In genomic region chr4:121869841-121870822, GRCh38 we compare ENCODE assay signal across 1 cellular context.
TF ChIP-seq lines count a peak whose summit lies in the region.

TSS of gene BBS7 (minus strand) at chr4:121870474. CDS start at chr4:121870313, 161 bp downstream.

TF ChIP-seq in K562, 482 proteins besides CTCF, POLR2A, EP300 and RAD21 (continued from another document and continues in another):
- TF ChIP-seq REST (CRISPR knock-in tag; IDR thresholded peaks at IDR 0.05; ENCODE audit: low read depth): peak; percentile 19; the same call in 1 of the 2 replicates
- peak; percentile 80 for TF ChIP-seq JUND (IDR thresholded peaks at IDR 0.05; ENCODE audit: borderline replicate concordance, low read depth, low read length)
- TF ChIP-seq JUND (tag; IDR thresholded peaks at IDR 0.05; ENCODE audit: borderline replicate concordance, low read depth, low read length): peak; percentile 35; the same call in 1 of the 3 replicates
- no peak for TF ChIP-seq MYC (IDR thresholded peaks at IDR 0.05; ENCODE audit: low read depth, low read length)
- peak; percentile 30; the same call in 1 of the 2 replicates for TF ChIP-seq MYC (CRISPR knock-in tag; IDR thresholded peaks at IDR 0.05; ENCODE audit: borderline replicate concordance, low read depth)
- peak; percentile 66 for TF ChIP-seq L3MBTL2 (IDR thresholded peaks at IDR 0.05)
- TF ChIP-seq RBM17 (IDR thresholded peaks at IDR 0.05; ENCODE audit: borderline replicate concordance, low read depth, low read length): no peak
- TF ChIP-seq PKNOX1 (IDR thresholded peaks at IDR 0.05): peak; percentile 80
- TF ChIP-seq SMC3 (conservative IDR thresholded peaks at IDR 0.05; ENCODE audit: insufficient read depth, low read depth, low read length): 0 out of 2 replicates have a peak, but pooled peaks have one; percentile 2
- TF ChIP-seq ATF7 (IDR thresholded peaks at IDR 0.05): peak; percentile 95
- TF ChIP-seq ZNF124 (CRISPR knock-in tag; IDR thresholded peaks at IDR 0.05): no peak
- peak; percentile 81 for TF ChIP-seq POLR2AphosphoS5 (IDR thresholded peaks at IDR 0.05; ENCODE audit: control insufficient read depth, insufficient read depth, low read depth, low read length)
- TF ChIP-seq MAZ (CRISPR knock-in tag; conservative IDR thresholded peaks at IDR 0.05 in 1 of 2, IDR thresholded peaks at IDR 0.05 in 1 of 2): peak in 1 of 2 experiments; percentile 62; a peak in 2 of 4 replicates
- no peak for TF ChIP-seq DNMT1 (IDR thresholded peaks at IDR 0.05)
- TF ChIP-seq ZBTB43 (CRISPR knock-in tag; IDR thresholded peaks at IDR 0.05): no peak
- TF ChIP-seq TFAM (CRISPR knock-in tag; conservative IDR thresholded peaks at IDR 0.05): no peak
- TF ChIP-seq ZNF277 (CRISPR knock-in tag; IDR thresholded peaks at IDR 0.05; ENCODE audit: borderline replicate concordance): no peak
- no peak for TF ChIP-seq ZNF699 (CRISPR knock-in tag; IDR thresholded peaks at IDR 0.05; ENCODE audit: insufficient replicate concordance)
- TF ChIP-seq TCF7 (IDR thresholded peaks at IDR 0.05; ENCODE audit: borderline replicate concordance): peak; percentile 23; the same call in 1 of the 2 replicates
- TF ChIP-seq NRF1 (conservative IDR thresholded peaks at IDR 0.05 in 1 of 2, IDR thresholded peaks at IDR 0.05 in 1 of 2): peak; percentile 69 to 72
- peak; percentile 64 for TF ChIP-seq TAF1 (IDR thresholded peaks at IDR 0.05; ENCODE audit: control insufficient read depth, extremely low read depth, insufficient read depth, low read length, severe bottlenecking)
- peak; percentile 64 for TF ChIP-seq ZFX (CRISPR knock-in tag; IDR thresholded peaks at IDR 0.05)
- TF ChIP-seq TFAP4 (CRISPR knock-in tag; IDR thresholded peaks at IDR 0.05; ENCODE audit: borderline replicate concordance): peak; percentile 47; the same call in 1 of the 2 replicates
- TF ChIP-seq GMEB1 (CRISPR knock-in tag; IDR thresholded peaks at IDR 0.05): peak; percentile 85
- TF ChIP-seq ZBTB33 (CRISPR knock-in tag; IDR thresholded peaks at IDR 0.05): 0 out of 2 replicates have a peak, but pooled peaks have one; percentile 19
- TF ChIP-seq ZBTB11 (CRISPR knock-in tag; IDR thresholded peaks at IDR 0.05): peak in 1 of 3 experiments; percentile 64; a peak in 1 of 6 replicates
- TF ChIP-seq MIER1 (IDR thresholded peaks at IDR 0.05; ENCODE audit: low read depth): no peak
- peak in 1 of 2 experiments; percentile 50; a peak in 1 of 4 replicates for TF ChIP-seq HDAC1 (IDR thresholded peaks at IDR 0.05)
- TF ChIP-seq ESRRA (IDR thresholded peaks at IDR 0.05; ENCODE audit: borderline replicate concordance, low read depth): no peak
- TF ChIP-seq SP1 (CRISPR knock-in tag; IDR thresholded peaks at IDR 0.05): peak; percentile 71
- no peak for TF ChIP-seq ZNF146 (CRISPR knock-in tag; IDR thresholded peaks at IDR 0.05; ENCODE audit: unreplicated experiment)
- no peak for TF ChIP-seq HDAC2 (IDR thresholded peaks at IDR 0.05)
- TF ChIP-seq CTBP1 (IDR thresholded peaks at IDR 0.05; ENCODE audit: borderline replicate concordance): peak; percentile 86
- TF ChIP-seq CHAMP1 (IDR thresholded peaks at IDR 0.05): no peak
- no peak for TF ChIP-seq DACH1 (IDR thresholded peaks at IDR 0.05; ENCODE audit: partially characterized antibody)
- TF ChIP-seq RCOR1 (IDR thresholded peaks at IDR 0.05; ENCODE audit: borderline replicate concordance in 1 of 2, low read depth in 2 of 2, low read length in 2 of 2): 0 out of 4 replicates have a peak, but pooled peaks of 1 of the 2 experiments have one; percentile 24
- no peak for TF ChIP-seq ELF4 (CRISPR knock-in tag; IDR thresholded peaks at IDR 0.05)
- no peak for TF ChIP-seq ZNF311 (CRISPR knock-in tag; IDR thresholded peaks at IDR 0.05)
- TF ChIP-seq GABPB1 (CRISPR knock-in tag; IDR thresholded peaks at IDR 0.05): peak; percentile 43; the same call in 1 of the 2 replicates
- peak; percentile 44 to 45 for TF ChIP-seq E2F6 (IDR thresholded peaks at IDR 0.05; ENCODE audit: borderline replicate concordance in 1 of 2, extremely low read depth in 1 of 2, insufficient read depth in 1 of 2, insufficient read length in 1 of 2, low read depth in 1 of 2, low read length in 1 of 2, poor library complexity in 1 of 2, severe bottlenecking in 1 of 2)
- TF ChIP-seq C11orf30 (IDR thresholded peaks at IDR 0.05; ENCODE audit: low read depth): no peak
- peak; percentile 53; the same call in 1 of the 2 replicates for TF ChIP-seq KHSRP (IDR thresholded peaks at IDR 0.05)
- peak; percentile 93 for TF ChIP-seq CREB1 (IDR thresholded peaks at IDR 0.05)
- peak; percentile 88 for TF ChIP-seq CREB1 (CRISPR knock-in tag; IDR thresholded peaks at IDR 0.05)
